ENCODE assay signal across 1 cellular context in genomic region chr15:74951006-74951405, GRCh38.
TF ChIP-seq lines count a peak whose summit lies in the region.

No MANE protein-coding gene starts in this region.

TF ChIP-seq in GM23338, 12 proteins besides CTCF, POLR2A, EP300 and RAD21 (continued from another document):
- TF ChIP-seq ZNF462 (CRISPR knock-in tag; IDR thresholded peaks at IDR 0.05) (no peak), ZNF331 (CRISPR knock-in tag; IDR thresholded peaks at IDR 0.05; ENCODE audit: low read depth) (no peak), NANOG (IDR thresholded peaks at IDR 0.05; ENCODE audit: borderline replicate concordance) (no peak)
- TF ChIP-seq, protein P1, sequence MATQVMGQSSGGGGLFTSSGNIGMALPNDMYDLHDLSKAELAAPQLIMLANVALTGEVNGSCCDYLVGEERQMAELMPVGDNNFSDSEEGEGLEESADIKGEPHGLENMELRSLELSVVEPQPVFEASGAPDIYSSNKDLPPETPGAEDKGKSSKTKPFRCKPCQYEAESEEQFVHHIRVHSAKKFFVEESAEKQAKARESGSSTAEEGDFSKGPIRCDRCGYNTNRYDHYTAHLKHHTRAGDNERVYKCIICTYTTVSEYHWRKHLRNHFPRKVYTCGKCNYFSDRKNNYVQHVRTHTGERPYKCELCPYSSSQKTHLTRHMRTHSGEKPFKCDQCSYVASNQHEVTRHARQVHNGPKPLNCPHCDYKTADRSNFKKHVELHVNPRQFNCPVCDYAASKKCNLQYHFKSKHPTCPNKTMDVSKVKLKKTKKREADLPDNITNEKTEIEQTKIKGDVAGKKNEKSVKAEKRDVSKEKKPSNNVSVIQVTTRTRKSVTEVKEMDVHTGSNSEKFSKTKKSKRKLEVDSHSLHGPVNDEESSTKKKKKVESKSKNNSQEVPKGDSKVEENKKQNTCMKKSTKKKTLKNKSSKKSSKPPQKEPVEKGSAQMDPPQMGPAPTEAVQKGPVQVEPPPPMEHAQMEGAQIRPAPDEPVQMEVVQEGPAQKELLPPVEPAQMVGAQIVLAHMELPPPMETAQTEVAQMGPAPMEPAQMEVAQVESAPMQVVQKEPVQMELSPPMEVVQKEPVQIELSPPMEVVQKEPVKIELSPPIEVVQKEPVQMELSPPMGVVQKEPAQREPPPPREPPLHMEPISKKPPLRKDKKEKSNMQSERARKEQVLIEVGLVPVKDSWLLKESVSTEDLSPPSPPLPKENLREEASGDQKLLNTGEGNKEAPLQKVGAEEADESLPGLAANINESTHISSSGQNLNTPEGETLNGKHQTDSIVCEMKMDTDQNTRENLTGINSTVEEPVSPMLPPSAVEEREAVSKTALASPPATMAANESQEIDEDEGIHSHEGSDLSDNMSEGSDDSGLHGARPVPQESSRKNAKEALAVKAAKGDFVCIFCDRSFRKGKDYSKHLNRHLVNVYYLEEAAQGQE (IDR thresholded peaks at IDR 0.05; ENCODE audit: unreplicated experiment), result no peak
